10 cellular contexts compared by ENCODE assay signal in the genomic region with DNA sequence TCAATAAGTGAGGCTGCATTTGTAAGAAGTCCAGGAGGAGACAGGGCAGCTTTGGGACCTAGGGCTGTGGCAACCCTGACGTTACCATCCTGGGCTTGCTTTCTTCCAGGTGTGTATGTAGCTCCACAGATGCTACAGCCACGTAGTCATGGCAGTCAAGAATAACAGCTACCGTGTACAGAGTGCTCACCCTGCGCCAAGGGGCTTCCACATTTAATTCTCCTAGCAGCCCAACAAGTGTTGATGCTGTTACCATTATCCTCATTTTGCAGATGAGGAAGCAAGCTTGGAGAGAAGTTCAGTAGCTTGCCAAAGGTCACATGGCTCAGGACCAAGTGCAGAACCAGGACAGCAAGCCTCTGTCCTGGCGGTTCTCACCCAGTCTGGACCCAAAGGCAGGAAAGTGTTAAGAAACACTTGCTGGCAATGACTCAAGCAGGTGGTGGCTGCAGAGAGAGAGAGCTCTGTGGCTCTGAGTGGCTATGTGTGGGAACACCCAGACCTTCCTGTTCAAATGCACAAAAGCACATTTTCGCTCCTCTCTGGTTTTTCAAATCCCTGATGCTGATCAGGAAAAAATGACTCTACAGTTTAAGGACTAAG.
DNase-seq lines count a peak whose midpoint lies in the region; ATAC-seq and FAIRE-seq lines count a peak whose summit lies in the region.
"Had no signal": no experiment of that assay in that cellular context is flagged by ENCODE, and none has a peak within 500 bp of the region (broad histone marks: within the 10 kb centered on the region; RNA-seq: fewer than 3 reads in every experiment).

No MANE protein-coding gene starts in this region.

- FAIRE-seq in GM19239 (lab: Jason Lieb, UNC) = no peak

- H3K27me3 Mint-ChIP-seq in activated naive CD8-positive, alpha-beta T cell treated with anti-CD3 and anti-CD28 coated beads for 36 hours = peaks cover 6% of the 10 kb centered on the region
- H3K27me3 Mint-ChIP-seq: memory B cell had no signal

- H3K27ac Mint-ChIP-seq in activated naive CD8-positive, alpha-beta T cell treated with anti-CD3 and anti-CD28 coated beads for 36 hours = no peak overlapping the region
- H3K27ac Mint-ChIP-seq: memory B cell had no signal

- peak; percentile 52 for DNase-seq in stimulated activated CD4-positive, alpha-beta T cell treated with anti-CD3 and anti-CD28 coated beads, Interleukin-15, amount 100 ng/mL, for 24 hours
- DNase-seq in stimulated activated CD4-positive, alpha-beta T cell treated with anti-CD3 and anti-CD28 coated beads, Interleukin-4, amount 100 ng/mL, for 1 hour = no peak
- peak; percentile 29 for DNase-seq in activated naive CD8-positive, alpha-beta T cell treated with anti-CD3 and anti-CD28 coated beads for 36 hours
- peak; percentile 87 for DNase-seq in left lobe of liver (ENCODE audit: low spot score)
- peak; percentile 48 for DNase-seq in ureter (ENCODE audit: low spot score)
- DNase-seq in GM19239 (ENCODE audit: insufficient read length, low spot score) = no peak
- no peak for DNase-seq in NCI-H524 (lab: John Stamatoyannopoulos, UW)
- no peak for DNase-seq in GDM1 (lab: John Stamatoyannopoulos, UW)
- DNase-seq: cortex of kidney had no signal

- no peaks in the 10 kb centered on the region for H3K9me3 Mint-ChIP-seq in activated naive CD8-positive, alpha-beta T cell treated with anti-CD3 and anti-CD28 coated beads for 36 hours
- H3K9me3 Mint-ChIP-seq: memory B cell had no signal

- peaks cover 10% of the 10 kb centered on the region for H3K36me3 Mint-ChIP-seq in activated naive CD8-positive, alpha-beta T cell treated with anti-CD3 and anti-CD28 coated beads for 36 hours
- H3K36me3 Mint-ChIP-seq: memory B cell had no signal

- no peak overlapping the region for H3K4me3 Mint-ChIP-seq in activated naive CD8-positive, alpha-beta T cell treated with anti-CD3 and anti-CD28 coated beads for 36 hours
- H3K4me3 Mint-ChIP-seq: memory B cell had no signal

- ATAC-seq in left lobe of liver = peak; percentile 81

- H3K4me1 Mint-ChIP-seq in activated naive CD8-positive, alpha-beta T cell treated with anti-CD3 and anti-CD28 coated beads for 36 hours = peaks cover 37% of the 10 kb centered on the region

Comparison
In these comparisons a context has a peak if more than half of its experiments do, and no peak if none do; other contexts are left out.
1. DNase-seq: peak in stimulated activated CD4-positive, alpha-beta T cell treated with anti-CD3 and anti-CD28 coated beads, Interleukin-15, amount 100 ng/mL, for 24 hours (single experiment), activated naive CD8-positive, alpha-beta T cell treated with anti-CD3 and anti-CD28 coated beads for 36 hours (single experiment), left lobe of liver (single experiment) and ureter (single experiment); none in stimulated activated CD4-positive, alpha-beta T cell treated with anti-CD3 and anti-CD28 coated beads, Interleukin-4, amount 100 ng/mL, for 1 hour (single experiment), GM19239 (single experiment), NCI-H524 (0 of 2) and GDM1 (single experiment).